8 cellular contexts compared by ENCODE assay signal in the genomic region with DNA sequence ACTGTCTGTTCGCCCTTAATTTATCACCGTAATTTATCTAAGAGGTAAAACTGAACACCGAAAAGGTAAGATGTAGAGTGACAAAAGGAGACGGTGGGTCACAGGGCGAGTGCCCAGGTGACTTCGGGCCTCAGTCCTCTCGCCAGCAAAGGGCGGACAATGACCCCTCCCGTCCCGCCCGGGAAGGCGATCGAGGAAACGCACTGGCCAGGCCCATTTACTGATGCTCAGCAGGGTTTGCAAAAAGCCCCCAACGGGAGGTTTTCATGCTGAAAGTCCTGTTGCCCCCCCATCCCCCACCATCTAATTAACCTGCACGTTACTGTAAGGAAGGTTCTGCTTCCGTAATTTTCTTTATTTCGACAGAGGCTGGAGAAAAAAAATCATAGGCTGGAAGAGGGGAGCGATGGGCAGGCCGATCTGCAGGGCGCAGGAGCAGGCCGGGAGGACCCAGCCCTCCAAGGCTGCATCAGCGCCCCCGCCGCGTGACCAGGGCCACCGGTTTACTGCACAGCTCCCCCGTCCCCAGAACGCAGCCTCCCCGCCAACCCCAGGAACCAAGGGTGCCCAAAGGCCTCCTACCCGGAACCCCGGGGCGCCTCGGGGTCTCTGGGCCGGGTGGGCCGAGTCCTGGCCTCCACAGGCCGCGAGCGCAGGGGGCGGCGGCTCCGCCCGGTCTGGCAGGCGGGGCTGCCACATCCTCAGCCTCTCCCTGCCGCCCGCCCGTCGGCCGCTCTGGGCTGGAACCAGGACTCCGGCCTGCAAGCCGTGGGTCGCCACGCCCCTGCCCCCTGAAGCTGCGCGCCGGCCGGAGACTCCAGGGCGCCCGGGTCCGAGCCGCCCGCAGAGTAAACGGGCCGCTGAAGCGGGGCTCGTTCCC. TPM values are rescaled to one million over a fixed set of nuclear protein-coding genes. Genes with fewer than 3 reads are reported as not detected.
DNase-seq lines count a peak whose midpoint lies in the region; ATAC-seq and TF ChIP-seq lines count a peak whose summit lies in the region.

No MANE protein-coding gene starts in this region.

- H3K4me1 Mint-ChIP-seq in activated T-cell treated with anti-CD3 and anti-CD28 coated beads, Interleukin-2, amount 50 U/mL, for 24 hours (ENCODE audit: low read depth), result peaks cover 31% of the 10 kb centered on the region

- intact Hi-C loops in mucosa of descending colon (cut with DNase I, micrococcal nuclease), result no loop called here

- H3K36me3 Mint-ChIP-seq in activated T-cell treated with anti-CD3 and anti-CD28 coated beads, Interleukin-2, amount 50 U/mL, for 24 hours (ENCODE audit: low read depth), result peaks cover 1% of the 10 kb centered on the region

- H3K4me3 ChIP-seq in mucosa of descending colon, result peak overlapping the region; percentile 54

- no peak for TF ChIP-seq CTCF in mucosa of descending colon (IDR thresholded peaks at IDR 0.05)

- no peaks in the 10 kb centered on the region for H3K36me3 ChIP-seq in mucosa of descending colon (ENCODE audit: low read depth)

- TF ChIP-seq POLR2A in erythroblast (IDR thresholded peaks at IDR 0.05; ENCODE audit: low read length), result no peak

- ATAC-seq in HG02973 (IDR thresholded peaks at IDR 0.05; ENCODE audit: unreplicated experiment), result peak; percentile 17
- peak; percentile 68 for ATAC-seq in mucosa of descending colon

- peak overlapping the region; percentile 83 for H3K4me3 Mint-ChIP-seq in activated T-cell treated with anti-CD3 and anti-CD28 coated beads, Interleukin-2, amount 50 U/mL, for 24 hours

- DNase-seq in DMS79 treated with DMSO at 0.1 percent for 48 hours (lab: John Stamatoyannopoulos, UW) (peak; percentile 9), DMS79 (lab: John Stamatoyannopoulos, UW) (no peak), NCI-H526 treated with DMSO at 0.1 percent for 48 hours (lab: John Stamatoyannopoulos, UW) (peak; percentile 16), erythroblast (lab: John Stamatoyannopoulos, UW) (peak; percentile 80 to 84), mucosa of descending colon (peak; percentile 51 to 80 (median 77))
- peak; percentile 71 for DNase-seq in activated T-cell treated with anti-CD3 and anti-CD28 coated beads, Interleukin-2, amount 50 U/mL, for 24 hours
- DNase-seq in stimulated activated CD8-positive, alpha-beta memory T cell treated with anti-CD3 and anti-CD28 coated beads, Interleukin-4, amount 100 ng/mL, for 24 hours (ENCODE audit: low read depth), result peak; percentile 30

- H3K4me1 ChIP-seq in mucosa of descending colon (ENCODE audit: low read depth), result peaks cover 20% of the 10 kb centered on the region

- H3K27ac Mint-ChIP-seq in activated T-cell treated with anti-CD3 and anti-CD28 coated beads, Interleukin-2, amount 50 U/mL, for 24 hours, result peak overlapping the region; percentile 50

- peaks cover 8% of the 10 kb centered on the region for H3K27me3 Mint-ChIP-seq in activated T-cell treated with anti-CD3 and anti-CD28 coated beads, Interleukin-2, amount 50 U/mL, for 24 hours

- H3K9me3 ChIP-seq in mucosa of descending colon, result no peaks in the 10 kb centered on the region

- no peaks in the 10 kb centered on the region for H3K9me3 Mint-ChIP-seq in activated T-cell treated with anti-CD3 and anti-CD28 coated beads, Interleukin-2, amount 50 U/mL, for 24 hours

RNA-seq across cellular contexts. Expression of a gene that starts 0.6 kb away (rescaled TPM):
- 100 to 1,000 TPM in 1 of 3 donors, 10 to 100 TPM in 2; 46.7 to 120 (median 69.6) TPM for total RNA-seq in mucosa of descending colon

RNA-seq across cellular contexts. Expression of a gene that starts 31.7 kb away (rescaled TPM):
- total RNA-seq in mucosa of descending colon, result not detected

RNA-seq across cellular contexts. Expression of a gene that starts 43.5 kb away (rescaled TPM):
- total RNA-seq in mucosa of descending colon, result 10 to 100 TPM; 19.7 to 46.7 (median 26.5) TPM
